8 cellular contexts compared by ENCODE assay signal in the genomic region with DNA sequence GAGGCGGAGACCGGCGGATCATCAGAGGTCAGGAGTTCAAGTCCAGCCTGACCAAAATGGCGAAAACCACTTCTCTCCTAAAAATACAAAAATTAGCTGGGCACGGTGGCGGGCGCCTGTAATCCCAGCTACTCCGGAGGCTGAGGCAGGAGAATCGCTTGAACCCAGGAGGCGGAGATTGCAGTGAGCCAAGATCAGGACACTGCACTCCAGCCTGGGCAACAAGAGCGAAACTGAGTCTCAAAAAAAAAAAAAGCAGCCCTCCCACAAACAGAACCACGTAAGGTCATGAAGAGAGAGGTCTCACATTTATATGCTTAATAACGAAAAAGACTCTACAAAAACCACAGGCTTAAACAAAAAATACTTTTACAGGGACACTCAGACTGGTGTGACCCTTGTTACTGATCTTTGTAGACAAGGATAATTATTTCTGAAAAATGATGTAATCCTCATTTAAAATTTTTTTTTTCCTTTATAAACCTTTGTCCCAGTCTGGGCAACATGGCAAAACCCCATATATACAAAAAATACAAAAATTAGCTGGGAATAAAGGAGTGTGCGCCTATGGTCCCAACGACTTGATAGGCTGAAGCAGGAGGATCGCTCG. TPM values are rescaled to one million over a fixed set of nuclear protein-coding genes. Genes with fewer than 3 reads are reported as not detected.
DNase-seq lines count a peak whose midpoint lies in the region; ATAC-seq and TF ChIP-seq lines count a peak whose summit lies in the region.

No MANE protein-coding gene starts in this region.

- intact Hi-C loops in gastrocnemius medialis (cut with DNase I; ENCODE audit: low total_unique reads), result no loop called here

- ATAC-seq in foreskin keratinocyte (no peak), gastrocnemius medialis (no peak), HG03342 (IDR thresholded peaks at IDR 0.05; ENCODE audit: unreplicated experiment) (no peak)

- H3K27ac ChIP-seq in foreskin keratinocyte, result peak overlapping the region; percentile 57
- peak overlapping the region; percentile 93 to 97 (median 95) for H3K27ac ChIP-seq in gastrocnemius medialis

- TF ChIP-seq CTCF in WI38 (IDR thresholded peaks at IDR 0.05; ENCODE audit: low read depth, low read length) (no peak), foreskin keratinocyte (conservative IDR thresholded peaks at IDR 0.05) (no peak), gastrocnemius medialis (IDR thresholded peaks at IDR 0.05 in 4 of 5, conservative IDR thresholded peaks at IDR 0.05 in 1 of 5) (no peak)

- no peaks in the 10 kb centered on the region for H3K36me3 ChIP-seq in gastrocnemius medialis

- in situ Hi-C loops in gastrocnemius medialis (cut with MboI; ENCODE audit: low sequenced_read_pairs in 4 of 4), result no loop called here

- no peaks in the 10 kb centered on the region for H3K9me3 ChIP-seq in gastrocnemius medialis

- DNase-seq in foreskin keratinocyte, result no peak
- DNase-seq in gastrocnemius medialis, result no peak
- DNase-seq in NCI-H446 (lab: John Stamatoyannopoulos, UW), result no peak
- no peak for DNase-seq in GF-D8 (lab: John Stamatoyannopoulos, UW)
- DNase-seq in activated CD4-positive, alpha-beta T cell treated with anti-CD3 and anti-CD28 coated beads, Interleukin-2, amount 50 U/mL, for 48 hours, result no peak

- H3K4me1 ChIP-seq in foreskin keratinocyte, result no peaks in the 10 kb centered on the region
- H3K4me1 ChIP-seq in gastrocnemius medialis, result peaks cover 16 to 29% of the 10 kb centered on the region in 2 donors

- no peak for TF ChIP-seq POLR2A in gastrocnemius medialis (IDR thresholded peaks at IDR 0.05)

- H3K4me3 ChIP-seq in GM08714 (ENCODE audit: low read length) (peak overlapping the region; percentile 73; the same call in 1 of the 2 replicates), WI38 (ENCODE audit: low read depth, low read length) (peak overlapping the region; percentile 90), gastrocnemius medialis (peak overlapping the region; percentile 93 to 99 (median 95))

- H3K27me3 ChIP-seq in foreskin keratinocyte (no peaks in the 10 kb centered on the region), gastrocnemius medialis (no peaks in the 10 kb centered on the region)

RNA-seq across cellular contexts. Expression of gene ZNF77, which starts 0.9 kb away (rescaled TPM):
- total RNA-seq in foreskin keratinocyte (2.9 and 3.4 TPM in 2 replicates), gastrocnemius medialis (1 to 10 TPM; 1.3 to 4.7 (median 1.5) TPM)
- polyA plus RNA-seq in foreskin keratinocyte, result 1.9 and 2.2 TPM in 2 replicates

RNA-seq across cellular contexts. Expression of gene TLE6, which starts 31.7 kb away (rescaled TPM):
- total RNA-seq in foreskin keratinocyte, result 0.35 and 0.61 TPM in 2 replicates
- polyA plus RNA-seq in foreskin keratinocyte, result 0.47 and 1.2 TPM in 2 replicates
- total RNA-seq in gastrocnemius medialis, result 1 to 10 TPM in 1 of 4 donors, under 1 TPM in 1, not detected in 2; 0.62 to 1.2 TPM

RNA-seq across cellular contexts. Expression of gene ZNF57, which starts 45.0 kb away (rescaled TPM):
- total RNA-seq in foreskin keratinocyte, result 9.7 and 11.9 TPM in 2 replicates
- polyA plus RNA-seq in foreskin keratinocyte, result 5.1 and 6.6 TPM in 2 replicates
- 1 to 10 TPM in 2 of 4 donors, under 1 TPM in 2; 0.44 to 2.1 (median 0.83) TPM for total RNA-seq in gastrocnemius medialis
